Comparison of ENCODE assay signal across 1 cellular context in the genomic region with DNA sequence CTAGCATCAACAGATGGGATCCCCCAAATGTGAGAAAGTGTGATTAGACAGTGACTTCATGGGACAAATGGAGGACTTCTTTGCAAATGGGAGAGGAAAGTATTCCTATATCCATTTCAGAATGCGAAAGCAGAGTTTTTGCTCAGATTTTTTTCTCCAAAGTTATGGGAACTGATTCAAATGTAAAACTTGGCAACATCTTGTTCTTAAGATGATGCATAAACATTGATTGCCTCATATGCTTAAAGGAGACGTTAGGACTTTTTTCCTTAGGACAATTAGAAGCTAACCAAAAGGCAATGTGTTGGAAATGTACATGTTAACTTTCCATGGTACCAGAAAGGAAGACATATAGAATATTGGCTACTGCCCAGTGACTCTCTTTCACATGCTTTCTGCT.
TF ChIP-seq lines count a peak whose summit lies in the region.

No MANE protein-coding gene starts in this region.

TF ChIP-seq in GM23338, 12 proteins besides CTCF, POLR2A, EP300 and RAD21 (continued from another document):
- no peak for TF ChIP-seq ZNF331 (CRISPR knock-in tag; IDR thresholded peaks at IDR 0.05; ENCODE audit: low read depth)
- TF ChIP-seq, protein P1, sequence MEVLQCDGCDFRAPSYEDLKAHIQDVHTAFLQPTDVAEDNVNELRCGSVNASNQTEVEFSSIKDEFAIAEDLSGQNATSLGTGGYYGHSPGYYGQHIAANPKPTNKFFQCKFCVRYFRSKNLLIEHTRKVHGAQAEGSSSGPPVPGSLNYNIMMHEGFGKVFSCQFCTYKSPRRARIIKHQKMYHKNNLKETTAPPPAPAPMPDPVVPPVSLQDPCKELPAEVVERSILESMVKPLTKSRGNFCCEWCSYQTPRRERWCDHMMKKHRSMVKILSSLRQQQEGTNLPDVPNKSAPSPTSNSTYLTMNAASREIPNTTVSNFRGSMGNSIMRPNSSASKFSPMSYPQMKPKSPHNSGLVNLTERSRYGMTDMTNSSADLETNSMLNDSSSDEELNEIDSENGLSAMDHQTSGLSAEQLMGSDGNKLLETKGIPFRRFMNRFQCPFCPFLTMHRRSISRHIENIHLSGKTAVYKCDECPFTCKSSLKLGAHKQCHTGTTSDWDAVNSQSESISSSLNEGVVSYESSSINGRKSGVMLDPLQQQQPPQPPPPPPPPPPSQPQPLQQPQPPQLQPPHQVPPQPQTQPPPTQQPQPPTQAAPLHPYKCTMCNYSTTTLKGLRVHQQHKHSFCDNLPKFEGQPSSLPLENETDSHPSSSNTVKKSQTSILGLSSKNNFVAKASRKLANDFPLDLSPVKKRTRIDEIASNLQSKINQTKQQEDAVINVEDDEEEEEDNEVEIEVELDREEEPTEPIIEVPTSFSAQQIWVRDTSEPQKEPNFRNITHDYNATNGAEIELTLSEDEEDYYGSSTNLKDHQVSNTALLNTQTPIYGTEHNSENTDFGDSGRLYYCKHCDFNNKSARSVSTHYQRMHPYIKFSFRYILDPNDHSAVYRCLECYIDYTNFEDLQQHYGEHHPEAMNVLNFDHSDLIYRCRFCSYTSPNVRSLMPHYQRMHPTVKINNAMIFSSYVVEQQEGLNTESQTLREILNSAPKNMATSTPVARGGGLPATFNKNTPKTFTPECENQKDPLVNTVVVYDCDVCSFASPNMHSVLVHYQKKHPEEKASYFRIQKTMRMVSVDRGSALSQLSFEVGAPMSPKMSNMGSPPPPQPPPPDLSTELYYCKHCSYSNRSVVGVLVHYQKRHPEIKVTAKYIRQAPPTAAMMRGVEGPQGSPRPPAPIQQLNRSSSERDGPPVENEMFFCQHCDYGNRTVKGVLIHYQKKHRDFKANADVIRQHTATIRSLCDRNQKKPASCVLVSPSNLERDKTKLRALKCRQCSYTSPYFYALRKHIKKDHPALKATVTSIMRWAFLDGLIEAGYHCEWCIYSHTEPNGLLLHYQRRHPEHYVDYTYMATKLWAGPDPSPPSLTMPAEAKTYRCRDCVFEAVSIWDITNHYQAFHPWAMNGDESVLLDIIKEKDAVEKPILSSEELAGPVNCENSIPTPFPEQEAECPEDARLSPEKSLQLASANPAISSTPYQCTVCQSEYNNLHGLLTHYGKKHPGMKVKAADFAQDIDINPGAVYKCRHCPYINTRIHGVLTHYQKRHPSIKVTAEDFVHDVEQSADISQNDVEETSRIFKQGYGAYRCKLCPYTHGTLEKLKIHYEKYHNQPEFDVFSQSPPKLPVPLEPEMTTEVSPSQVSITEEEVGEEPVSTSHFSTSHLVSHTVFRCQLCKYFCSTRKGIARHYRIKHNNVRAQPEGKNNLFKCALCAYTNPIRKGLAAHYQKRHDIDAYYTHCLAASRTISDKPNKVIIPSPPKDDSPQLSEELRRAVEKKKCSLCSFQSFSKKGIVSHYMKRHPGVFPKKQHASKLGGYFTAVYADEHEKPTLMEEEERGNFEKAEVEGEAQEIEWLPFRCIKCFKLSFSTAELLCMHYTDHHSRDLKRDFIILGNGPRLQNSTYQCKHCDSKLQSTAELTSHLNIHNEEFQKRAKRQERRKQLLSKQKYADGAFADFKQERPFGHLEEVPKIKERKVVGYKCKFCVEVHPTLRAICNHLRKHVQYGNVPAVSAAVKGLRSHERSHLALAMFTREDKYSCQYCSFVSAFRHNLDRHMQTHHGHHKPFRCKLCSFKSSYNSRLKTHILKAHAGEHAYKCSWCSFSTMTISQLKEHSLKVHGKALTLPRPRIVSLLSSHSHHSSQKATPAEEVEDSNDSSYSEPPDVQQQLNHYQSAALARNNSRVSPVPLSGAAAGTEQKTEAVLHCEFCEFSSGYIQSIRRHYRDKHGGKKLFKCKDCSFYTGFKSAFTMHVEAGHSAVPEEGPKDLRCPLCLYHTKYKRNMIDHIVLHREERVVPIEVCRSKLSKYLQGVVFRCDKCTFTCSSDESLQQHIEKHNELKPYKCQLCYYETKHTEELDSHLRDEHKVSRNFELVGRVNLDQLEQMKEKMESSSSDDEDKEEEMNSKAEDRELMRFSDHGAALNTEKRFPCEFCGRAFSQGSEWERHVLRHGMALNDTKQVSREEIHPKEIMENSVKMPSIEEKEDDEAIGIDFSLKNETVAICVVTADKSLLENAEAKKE (CRISPR knock-in tag; IDR thresholded peaks at IDR 0.05) = no peak
